In the genomic region with DNA sequence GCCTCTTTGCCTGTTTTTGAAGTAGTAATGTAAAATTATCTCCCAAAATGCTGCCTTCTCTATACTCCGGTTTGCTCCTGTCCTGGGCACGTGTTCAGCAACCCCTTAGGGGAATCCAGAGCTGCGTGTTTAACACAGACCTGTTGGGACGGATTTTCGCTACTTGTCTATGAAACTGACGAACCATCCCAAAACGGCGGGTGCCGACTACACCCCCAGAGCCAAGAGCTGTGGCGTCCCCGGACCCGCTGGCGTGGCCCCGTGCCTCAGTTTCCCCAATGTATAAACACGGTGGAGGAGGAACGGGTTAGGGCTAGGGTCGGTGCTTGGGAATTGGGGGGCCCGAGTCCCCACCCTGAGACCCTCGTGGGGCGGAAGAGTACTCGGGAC, we compare ENCODE assay signal across 8 cellular contexts. TPM values are rescaled to one million over a fixed set of nuclear protein-coding genes. Genes with fewer than 3 reads are reported as not detected.
DNase-seq lines count a peak whose midpoint lies in the region.

No MANE protein-coding gene starts in this region.

- DNase-seq in G401 (ENCODE audit: low spot score), result peak; percentile 39
- peak; percentile 12 for DNase-seq in NCI-H2171 (lab: John Stamatoyannopoulos, UW)
- DNase-seq in iPS DF 6.9 (ENCODE audit: low read depth, low spot score), result no peak
- DNase-seq in ecto neural progenitor cell (ENCODE audit: low spot score), result no peak
- no peak for DNase-seq in NCI-H128 (lab: John Stamatoyannopoulos, UW; ENCODE audit: unreplicated experiment)
- no peak for DNase-seq in NCI-H1105 treated with DMSO at 0.1 percent for 48 hours (lab: John Stamatoyannopoulos, UW)

- H3K9me3 ChIP-seq in iPS DF 6.9 (ENCODE audit: control insufficient read depth, insufficient read depth, low read length), result no peaks in the 10 kb centered on the region
- no peaks in the 10 kb centered on the region for H3K9me3 ChIP-seq in skeletal muscle tissue (ENCODE audit: control insufficient read depth in 3 of 3, low read length in 3 of 3)

- H3K36me3 ChIP-seq in iPS DF 6.9 (ENCODE audit: control insufficient read depth, insufficient read depth, low read length) (no peaks in the 10 kb centered on the region), skeletal muscle tissue (ENCODE audit: control insufficient read depth in 3 of 3, insufficient read depth in 3 of 3, low read length in 3 of 3) (no peaks in the 10 kb centered on the region)

- peak overlapping the region; percentile 79 to 91 (median 82) for H3K9ac ChIP-seq in skeletal muscle tissue (ENCODE audit: low read depth in 1 of 3, low read length in 3 of 3)

- H3K4me3 ChIP-seq in iPS DF 6.9 (ENCODE audit: low read length) (peak overlapping the region; percentile 47; the same call in 1 of the 2 replicates), skeletal muscle tissue (ENCODE audit: low read length in 3 of 3) (peak overlapping the region; percentile 86 to 99 (median 96))

- H3K27me3 ChIP-seq in iPS DF 6.9 (ENCODE audit: control insufficient read depth, insufficient read depth, low read length), result no peaks in the 10 kb centered on the region
- no peaks in the 10 kb centered on the region for H3K27me3 ChIP-seq in skeletal muscle tissue (ENCODE audit: control insufficient read depth in 3 of 3, insufficient read depth in 3 of 3, low read length in 3 of 3)

- no CpG with 5 or more reads among the region's 21 CpGs for WGBS in iPS DF 6.9 (ENCODE audit: insufficient coverage, insufficient read length)

- H3K4me1 ChIP-seq in iPS DF 6.9 (ENCODE audit: control insufficient read depth, insufficient read depth, low read length) (0 out of 2 replicates have a peak, but pooled peaks cover 2% of the 10 kb centered on the region), skeletal muscle tissue (ENCODE audit: control insufficient read depth in 3 of 3, insufficient read depth in 3 of 3, low read length in 3 of 3) (peaks cover 11 to 17% (median 15%) of the 10 kb centered on the region in 3 donors)

- H3K27ac ChIP-seq in angular gyrus (ENCODE audit: low read depth, low read length) (peak overlapping the region; percentile 73), iPS DF 6.9 (ENCODE audit: low read length) (no peak overlapping the region), skeletal muscle tissue (ENCODE audit: low read depth, low read length) (peak overlapping the region; percentile 81)

- in situ Hi-C loops in G401 (cut with HindIII; ENCODE audit: low sequenced_read_pairs), result no loop called here

RNA-seq across cellular contexts. Expression of gene FHIT, which starts 0.5 kb away (rescaled TPM):
- 7.8 and 13.8 TPM in 2 replicates for total RNA-seq in G401 (2014; rRNA removed; shearing (Covaris generic))
- total RNA-seq in skeletal muscle tissue, result 4.2 TPM

Comparison
In these comparisons a context has a peak if more than half of its experiments do, and no peak if none do; other contexts are left out.
1. DNase-seq: peak in G401 (single experiment) and NCI-H2171 (single experiment); none in iPS DF 6.9 (single experiment), ecto neural progenitor cell (single experiment), NCI-H128 (single experiment) and NCI-H1105 treated with DMSO at 0.1 percent for 48 hours (single experiment).